Comparison of ENCODE assay signal across 26 cellular contexts in the genomic region with DNA sequence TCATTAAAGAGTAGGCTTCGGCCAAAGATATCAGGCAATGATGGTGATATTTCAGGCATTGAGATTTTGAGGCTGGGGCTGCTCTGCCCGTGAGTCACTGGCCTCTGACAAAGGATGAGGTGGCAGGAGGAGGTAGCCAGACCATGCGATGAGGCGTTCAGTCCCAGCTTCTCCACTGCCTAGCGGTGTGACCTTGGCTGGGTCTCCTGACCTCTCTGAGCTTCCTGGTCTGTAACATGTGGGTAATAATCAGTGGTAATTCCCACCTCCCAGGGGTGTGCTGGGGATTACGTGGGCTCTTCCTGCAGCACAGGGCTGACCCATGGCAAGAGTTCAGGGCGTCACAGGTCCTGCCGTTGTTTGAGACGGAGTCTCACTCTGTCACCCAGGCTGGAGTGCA.
A peak's percentile ranks its signal among the peaks of the same experiment; 100 is the strongest.
DNase-seq lines count a peak whose midpoint lies in the region; ATAC-seq and TF ChIP-seq lines count a peak whose summit lies in the region.
"Had no signal": no experiment of that assay in that cellular context is flagged by ENCODE, and none has a peak within 500 bp of the region (broad histone marks: within the 10 kb centered on the region; RNA-seq: fewer than 3 reads in every experiment).

No MANE protein-coding gene starts in this region.

- H3K79me1 ChIP-seq in IMR-90 (ENCODE audit: low read depth in 1 of 2, low read length in 2 of 2) = no peaks in the 10 kb centered on the region

- no peak overlapping the region for H3K4me2 ChIP-seq in IMR-90 (ENCODE audit: low read depth, low read length)

- TF ChIP-seq RAD21 in IMR-90 (IDR thresholded peaks at IDR 0.05; ENCODE audit: low read length) = peak; percentile 13; the same call in 1 of the 2 replicates

- no peaks in the 10 kb centered on the region for H4K20me1 ChIP-seq in IMR-90 (ENCODE audit: insufficient read depth, low read length)

- no peak overlapping the region for H2AFZ ChIP-seq in IMR-90 (replicated peaks; ENCODE audit: low read length, poor library complexity)

- no TSS peak for BruUV-seq in IMR-90 (replicated peaks; lab: Mats Ljungman, UMichigan)

- dilution Hi-C loops in IMR-90 (cut with HindIII; ENCODE audit: low sequenced_read_pairs, unreplicated experiment) = no loop called here

- H3K56ac ChIP-seq in IMR-90 (ENCODE audit: extremely low read depth, insufficient read depth, low read length) = no peak overlapping the region

- in situ Hi-C loops in IMR-90 (cut with MboI; ENCODE audit: low sequenced_read_pairs) (no loop called here), G401 (cut with HindIII; ENCODE audit: low sequenced_read_pairs) (no loop called here)

- no peak overlapping the region for H2BK20ac ChIP-seq in IMR-90 (ENCODE audit: low read depth, low read length)

- H3K9ac ChIP-seq in IMR-90 (ENCODE audit: low read depth, low read length) = no peak overlapping the region

- no peak overlapping the region for H4K91ac ChIP-seq in IMR-90 (ENCODE audit: insufficient read depth, low read depth, low read length)

- WGBS in IMR-90 (ENCODE audit: extremely low coverage in 2 of 2, insufficient read length in 1 of 2), 2 experiments = 65% methylated on average over 6 of the region's 9 CpGs; no CpG with 5 or more reads in 1 of the 2 experiments

- no peak overlapping the region for H3K4me3 Mint-ChIP-seq in WTC11
- H3K4me3 Mint-ChIP-seq: activated B cell treated with CpG ODN at 0.5 μM for 24 hours; activated CD8-positive, alpha-beta T cell treated with anti-CD3 and anti-CD28 coated beads for 36 hours; activated naive CD8-positive, alpha-beta T cell treated with anti-CD3 and anti-CD28 coated beads, Interleukin-2, amount 10 ng/mL, durations not matched to agents 7 days and 5 days; CD4-positive, alpha-beta T cell; natural killer cell had no signal

- no peak overlapping the region for H4K8ac ChIP-seq in IMR-90 (ENCODE audit: low read depth in 2 of 2, low read length in 2 of 2)

- no peaks in the 10 kb centered on the region; the same call in 1 of the 2 replicates for H3K27me3 Mint-ChIP-seq in WTC11 (ENCODE audit: low read depth)

- CTCF ChIA-PET in IMR-90 (lab: Yijun Ruan, JAX) (no interaction called here), WTC11 (lab: Charles Lee) (interaction anchor here (1.1 to 1.8 kb wide), 3 partner anchors 423 to 734 kb away, joined by 3 to 4 read pairs (median 4); no protein-coding TSS in a partner anchor)

- no peak overlapping the region for H3K27ac ChIP-seq in IMR-90 (ENCODE audit: insufficient read depth, low read length)
- H3K27ac ChIP-seq: ascending aorta, dorsolateral prefrontal cortex, HL-60, transverse colon had no signal

- no peak overlapping the region for H2BK15ac ChIP-seq in IMR-90 (ENCODE audit: low read depth, low read length)

- H3K4ac ChIP-seq in IMR-90 (ENCODE audit: low read depth, low read length) = no peak overlapping the region

- no peak overlapping the region for H2AK9ac ChIP-seq in IMR-90 (replicated peaks; ENCODE audit: low read depth, low read length, poor library complexity)

- H3K4me3 ChIP-seq in IMR-90 (ENCODE audit: insufficient read depth, low read depth, low read length) = no peak overlapping the region
- H3K4me3 ChIP-seq in fibroblast of mammary gland (ENCODE audit: control insufficient read depth, low read depth, low read length) = no peak overlapping the region
- H3K4me3 ChIP-seq: ascending aorta, dorsolateral prefrontal cortex, transverse colon had no signal

- intact Hi-C loops in IMR-90 (cut with micrococcal nuclease) = no loop called here

- POLR2A ChIA-PET in IMR-90 (lab: Charles Lee; ENCODE audit: unreplicated experiment) = no interaction called here
- POLR2A ChIA-PET in WTC11 (lab: Charles Lee) = no interaction called here

- H3K27me3 ChIP-seq in IMR-90 (ENCODE audit: control insufficient read depth, insufficient read depth, low read length) = peaks cover 72% of the 10 kb centered on the region
- H3K27me3 ChIP-seq: ascending aorta had no signal

- no peaks in the 10 kb centered on the region; the same call in 1 of the 2 replicates for H3K4me1 ChIP-seq in IMR-90 (ENCODE audit: control insufficient read depth, insufficient read depth, low read length)
- H3K4me1 ChIP-seq: ascending aorta, transverse colon had no signal

- peak; percentile 74 for DNase-seq in A172 (ENCODE audit: low spot score)
- DNase-seq in IMR-90 = peak; percentile 61
- DNase-seq in WTC11 (ENCODE audit: low spot score) = no peak
- DNase-seq in fibroblast of mammary gland (ENCODE audit: low read depth) = peak; percentile 71
- no peak for DNase-seq in DMS 273 treated with DMSO at 0.1 percent for 48 hours (lab: John Stamatoyannopoulos, UW)
- no peak for DNase-seq in activated CD4-positive, alpha-beta T cell treated with anti-CD3 and anti-CD28 coated beads for 48 hours
- DNase-seq in G401 (ENCODE audit: low spot score) = no peak
- DNase-seq: activated B cell treated with CpG ODN at 0.5 μM for 24 hours; activated CD8-positive, alpha-beta T cell treated with anti-CD3 and anti-CD28 coated beads for 36 hours; activated effector memory CD4-positive, alpha-beta T cell treated with Interleukin-2 at 50 U/mL for 16 hours; activated naive CD8-positive, alpha-beta T cell treated with anti-CD3 and anti-CD28 coated beads, Interleukin-2, amount 10 ng/mL, durations not matched to agents 7 days and 5 days; activated T-cell treated with anti-CD3 and anti-CD28 coated beads for 4 hours; AML-193; CD4-positive, alpha-beta T cell; cerebellar nuclear complex; natural killer cell; NCI-H1048; retina; SIG-M5; stimulated activated CD4-positive, alpha-beta T cell treated with anti-CD3 and anti-CD28 coated beads, Interleukin-2, amount 100 ng/mL, for 24 hours; T1000; transverse colon had no signal

- no peak overlapping the region for H4K5ac ChIP-seq in IMR-90 (ENCODE audit: low read depth, low read length)

- no peak overlapping the region for H3K14ac ChIP-seq in IMR-90 (replicated peaks; ENCODE audit: low read depth, low read length)

- no peaks in the 10 kb centered on the region for H3K36me3 Mint-ChIP-seq in WTC11
- H3K36me3 Mint-ChIP-seq: activated naive CD8-positive, alpha-beta T cell treated with anti-CD3 and anti-CD28 coated beads, Interleukin-2, amount 10 ng/mL, durations not matched to agents 7 days and 5 days; natural killer cell had no signal

- peak overlapping the region; percentile 23; the same call in 1 of the 2 replicates for H3K27ac Mint-ChIP-seq in WTC11
- H3K27ac Mint-ChIP-seq: activated B cell treated with CpG ODN at 0.5 μM for 24 hours; activated CD8-positive, alpha-beta T cell treated with anti-CD3 and anti-CD28 coated beads for 36 hours; activated naive CD8-positive, alpha-beta T cell treated with anti-CD3 and anti-CD28 coated beads, Interleukin-2, amount 10 ng/mL, durations not matched to agents 7 days and 5 days; CD4-positive, alpha-beta T cell; natural killer cell had no signal

- no peak overlapping the region for H3K23ac ChIP-seq in IMR-90 (ENCODE audit: low read depth, low read length)

- H3K18ac ChIP-seq in IMR-90 (ENCODE audit: low read depth, low read length) = no peak overlapping the region

- H2AK5ac ChIP-seq in IMR-90 (ENCODE audit: low read depth, low read length) = no peak overlapping the region

- no peaks in the 10 kb centered on the region for H3K9me1 ChIP-seq in IMR-90 (ENCODE audit: insufficient read depth, low read length)

- no peak overlapping the region for H2BK5ac ChIP-seq in IMR-90 (ENCODE audit: low read depth, low read length, poor library complexity, severe bottlenecking)

- no peak overlapping the region for H2BK120ac ChIP-seq in IMR-90 (ENCODE audit: low read depth, low read length)

- peaks cover 3% of the 10 kb centered on the region; the same call in 1 of the 2 replicates for H3K9me3 ChIP-seq in IMR-90 (ENCODE audit: control insufficient read depth, insufficient read depth, low read length)
- H3K9me3 ChIP-seq: ascending aorta, transverse colon had no signal

- H3K36me3 ChIP-seq in IMR-90 (ENCODE audit: control insufficient read depth, insufficient read depth, low read length) = no peaks in the 10 kb centered on the region
- H3K36me3 ChIP-seq: ascending aorta, transverse colon had no signal

- TF ChIP-seq CTCF in IMR-90 (conservative IDR thresholded peaks at IDR 0.05; ENCODE audit: low read depth, low read length) (no peak), WTC11 (IDR thresholded peaks at IDR 0.05) (no peak), fibroblast of mammary gland (conservative IDR thresholded peaks at IDR 0.05; ENCODE audit: control insufficient read depth, insufficient read depth, low read depth, low read length) (no peak)

- peaks cover 37% of the 10 kb centered on the region for H3K4me1 Mint-ChIP-seq in WTC11
- H3K4me1 Mint-ChIP-seq: activated B cell treated with CpG ODN at 0.5 μM for 24 hours; activated naive CD8-positive, alpha-beta T cell treated with anti-CD3 and anti-CD28 coated beads, Interleukin-2, amount 10 ng/mL, durations not matched to agents 7 days and 5 days; natural killer cell had no signal

- TF ChIP-seq POLR2A in IMR-90 (IDR thresholded peaks at IDR 0.05; ENCODE audit: low read depth, low read length) = no peak

- ATAC-seq in IMR-90 (ENCODE audit: low read depth) (no peak; the same call in 1 of the 2 replicates), WTC11 (no peak), HG03520 (IDR thresholded peaks at IDR 0.05; ENCODE audit: unreplicated experiment) (no peak)
- ATAC-seq: activated CD8-positive, alpha-beta T cell treated with anti-CD3 and anti-CD28 coated beads for 36 hours; natural killer cell had no signal

- no peaks in the 10 kb centered on the region for H3K9me3 Mint-ChIP-seq in WTC11
- H3K9me3 Mint-ChIP-seq: activated B cell treated with CpG ODN at 0.5 μM for 24 hours; activated CD8-positive, alpha-beta T cell treated with anti-CD3 and anti-CD28 coated beads for 36 hours; activated naive CD8-positive, alpha-beta T cell treated with anti-CD3 and anti-CD28 coated beads, Interleukin-2, amount 10 ng/mL, durations not matched to agents 7 days and 5 days; CD4-positive, alpha-beta T cell; natural killer cell had no signal

TF ChIP-seq in IMR-90, 13 proteins besides CTCF, POLR2A, EP300 and RAD21:
- no peak for TF ChIP-seq NFE2L2 (IDR thresholded peaks at IDR 0.05; ENCODE audit: low read depth, low read length)
- TF ChIP-seq FOS (IDR thresholded peaks at IDR 0.05; ENCODE audit: low read depth, low read length) = 0 out of 2 replicates have a peak, but pooled peaks have one; percentile 34

TF ChIP-seq in WTC11, 78 proteins besides CTCF, POLR2A, EP300 and RAD21 (continues in another document):
- TF ChIP-seq SOX15 (CRISPR knock-in tag; IDR thresholded peaks at IDR 0.05) = no peak

Comparison
In these comparisons a context has a peak if more than half of its experiments do, and no peak if none do; other contexts are left out.
1. DNase-seq: peak in A172 (single experiment), IMR-90 (single experiment) and fibroblast of mammary gland (single experiment); none in WTC11 (single experiment), DMS 273 treated with DMSO at 0.1 percent for 48 hours (single experiment), activated CD4-positive, alpha-beta T cell treated with anti-CD3 and anti-CD28 coated beads for 48 hours (single experiment) and G401 (single experiment).